Comparison of ENCODE assay signal across 8 cellular contexts in the genomic region with DNA sequence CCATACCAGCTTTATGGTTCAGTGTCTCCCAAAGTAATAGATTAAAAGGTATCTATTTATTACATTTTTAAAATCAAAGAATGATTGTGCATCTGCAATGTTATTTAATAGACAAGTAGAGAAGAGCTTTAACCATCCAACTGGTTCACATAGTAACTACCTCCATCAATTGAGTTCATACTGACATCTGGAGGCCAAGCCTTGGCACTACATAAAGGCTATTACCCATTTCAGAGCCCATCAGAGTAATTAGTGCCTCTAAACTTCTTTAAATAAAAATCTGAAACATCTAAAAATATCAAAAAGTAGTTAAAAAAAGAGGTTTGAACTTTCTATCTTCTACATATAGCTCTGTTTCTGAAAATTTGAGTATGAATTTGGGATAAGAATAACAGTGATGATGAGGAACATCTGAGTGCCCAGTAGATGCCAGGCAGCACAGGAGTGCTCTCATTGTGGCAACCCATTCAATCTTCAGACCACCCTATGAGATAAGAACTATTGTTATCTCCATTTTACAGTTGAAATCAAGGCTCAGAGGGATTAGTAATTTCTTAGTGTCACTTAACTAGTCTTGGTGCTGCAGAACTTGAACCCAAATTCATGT.
DNase-seq lines count a peak whose midpoint lies in the region; ATAC-seq, FAIRE-seq and TF ChIP-seq lines count a peak whose summit lies in the region.

No MANE protein-coding gene starts in this region.

- no peaks in the 10 kb centered on the region for H3K4me1 ChIP-seq in H1 (replicated peaks in 1 of 4; ENCODE audit: control insufficient read depth in 3 of 4, insufficient read depth in 4 of 4, low read length in 3 of 4)

- peak; percentile 63 for ATAC-seq in GM21528 (IDR thresholded peaks at IDR 0.05; ENCODE audit: low FRiP score, unreplicated experiment)
- no peak for ATAC-seq in HG03460 (IDR thresholded peaks at IDR 0.05; ENCODE audit: unreplicated experiment)

- no peak overlapping the region for H2BK120ac ChIP-seq in H1 (replicated peaks; ENCODE audit: low read depth, low read length)

- no peak overlapping the region for H3K23ac ChIP-seq in H1 (ENCODE audit: insufficient read length)

- no peak overlapping the region for H2BK12ac ChIP-seq in H1 (ENCODE audit: low read depth, low read length)

- H4K5ac ChIP-seq in H1 (ENCODE audit: insufficient read length, low read depth, low read length), result no peak overlapping the region

- TF ChIP-seq CTCF in LNCAP (IDR thresholded peaks at IDR 0.05), result peak; percentile 82
- TF ChIP-seq CTCF in H1 (IDR thresholded peaks at IDR 0.05; ENCODE audit: control extremely low read depth in 1 of 3, insufficient read depth in 1 of 3, low read depth in 1 of 3, low read length in 3 of 3), result peak in 2 of 3 experiments; percentile 56 to 63; a peak in 3 of 4 replicates
- peak; percentile 51 for TF ChIP-seq CTCF in mesothelial cell of epicardium (IDR thresholded peaks at IDR 0.05; ENCODE audit: unreplicated experiment)

- H3K4me3 ChIP-seq in H1 (ENCODE audit: extremely low read depth in 1 of 4, insufficient read depth in 2 of 4, low read depth in 3 of 4, low read length in 4 of 4), result no peak overlapping the region

- H3K4me3 Mint-ChIP-seq in mesothelial cell of epicardium, result no peak overlapping the region

- CTCF ChIA-PET in H1 (lab: Charles Lee; ENCODE audit: partially characterized antibody), result interaction anchor here (0.7 to 1.6 kb wide), 25 partner anchors 10 to 655 kb away, joined by 3 to 13 read pairs (median 4); partner anchors contain the start of gene DACT1

- no peak overlapping the region for H3K27ac ChIP-seq in H1 (ENCODE audit: low read depth, low read length)

- no peak overlapping the region for H4K8ac ChIP-seq in H1 (ENCODE audit: extremely low read depth, insufficient read depth, low read length)

- no peak for TF ChIP-seq EP300 in H1 (IDR thresholded peaks at IDR 0.05; ENCODE audit: borderline replicate concordance in 1 of 2, low read depth in 2 of 2, low read length in 2 of 2)

- H2BK5ac ChIP-seq in H1 (ENCODE audit: low read depth, low read length), result no peak overlapping the region

- FAIRE-seq in H1 (lab: Jason Lieb, UNC), result peak; percentile 57

- H3K4ac ChIP-seq in H1 (replicated peaks; ENCODE audit: insufficient read length, low read depth, low read length), result no peak overlapping the region

- peak; percentile 8 for DNase-seq in NCI-H2107 treated with DMSO at 0.1 percent for 48 hours (lab: John Stamatoyannopoulos, UW; ENCODE audit: unreplicated experiment)
- DNase-seq in NCI-H2107 (lab: John Stamatoyannopoulos, UW), result no peak
- DNase-seq in SK-N-DZ (ENCODE audit: low spot score), result peak; percentile 37
- DNase-seq in H1 (ENCODE audit: low read depth in 1 of 2, low spot score in 2 of 2), result no peak
- DNase-seq in mesothelial cell of epicardium (ENCODE audit: low spot score in 2 of 2, unreplicated experiment in 2 of 2), result no peak

- H3K27me3 Mint-ChIP-seq in mesothelial cell of epicardium (ENCODE audit: low read depth), result no peaks in the 10 kb centered on the region

- no peaks in the 10 kb centered on the region for H3K27me3 ChIP-seq in H1 (replicated peaks in 1 of 4; ENCODE audit: control insufficient read depth in 3 of 4, extremely low read depth in 1 of 4, insufficient read depth in 3 of 4, low read length in 3 of 4)

- H3K9me3 Mint-ChIP-seq in mesothelial cell of epicardium, result peaks cover 12% of the 10 kb centered on the region

- H3K36me3 Mint-ChIP-seq in mesothelial cell of epicardium, result no peaks in the 10 kb centered on the region

- no peaks in the 10 kb centered on the region for H3K23me2 ChIP-seq in H1 (ENCODE audit: low read depth, low read length)

- H3K79me1 ChIP-seq in H1 (ENCODE audit: low read depth, low read length), result no peaks in the 10 kb centered on the region

- H2BK15ac ChIP-seq in H1 (ENCODE audit: low read length), result no peak overlapping the region

- H2BK20ac ChIP-seq in H1 (ENCODE audit: low read length), result no peak overlapping the region

- H3K79me2 ChIP-seq in H1 (ENCODE audit: control insufficient read depth in 1 of 2, insufficient read depth in 2 of 2, low read length in 2 of 2), result no peaks in the 10 kb centered on the region

- no peak overlapping the region for H2AFZ ChIP-seq in H1 (ENCODE audit: low read length)

- peaks cover 0 to 8% of the 10 kb centered on the region in 2 experiments; a peak in 1 of 4 replicates for H3K9me3 ChIP-seq in H1 (ENCODE audit: insufficient read depth in 2 of 2, low read depth in 1 of 2, low read length in 1 of 2)

- H3K14ac ChIP-seq in H1 (ENCODE audit: insufficient read length), result no peak overlapping the region

- no peaks in the 10 kb centered on the region for H4K20me1 ChIP-seq in H1 (replicated peaks in 1 of 2; ENCODE audit: control insufficient read depth in 1 of 2, insufficient read depth in 2 of 2, low read length in 2 of 2)

- no peak overlapping the region for H3K4me2 ChIP-seq in H1 (ENCODE audit: insufficient read depth in 1 of 2, low read depth in 2 of 2, low read length in 2 of 2)

- no peak overlapping the region for H3K9ac ChIP-seq in H1 (replicated peaks in 1 of 4; ENCODE audit: extremely low read depth in 1 of 4, low read depth in 3 of 4, low read length in 3 of 4)

- no peak overlapping the region for H2AK5ac ChIP-seq in H1 (ENCODE audit: low read depth, low read length)

- no peak for TF ChIP-seq POLR2A in H1 (IDR thresholded peaks at IDR 0.05; ENCODE audit: control extremely low read depth in 1 of 2, low read depth in 2 of 2, low read length in 2 of 2)

- no peak overlapping the region for H4K91ac ChIP-seq in H1 (replicated peaks; ENCODE audit: insufficient read length, low read length)

- no peak overlapping the region for H3K18ac ChIP-seq in H1 (ENCODE audit: extremely low read depth, low read length)

- POLR2A ChIA-PET in H1 (lab: Charles Lee; ENCODE audit: partially characterized antibody), result no interaction called here

- TF ChIP-seq RAD21 in H1 (IDR thresholded peaks at IDR 0.05 in 1 of 2, conservative IDR thresholded peaks at IDR 0.05 in 1 of 2; ENCODE audit: low read depth in 2 of 2, low read length in 2 of 2), result peak; percentile 87 to 89

- no peaks in the 10 kb centered on the region for H3K36me3 ChIP-seq in H1 (ENCODE audit: control insufficient read depth in 2 of 4, insufficient read depth in 4 of 4, low read length in 3 of 4)

- H3K27ac Mint-ChIP-seq in mesothelial cell of epicardium, result no peak overlapping the region

- no peak overlapping the region for H3K56ac ChIP-seq in H1 (replicated peaks; ENCODE audit: insufficient read length, low read depth, low read length)

- no peaks in the 10 kb centered on the region for H3K4me1 Mint-ChIP-seq in mesothelial cell of epicardium

TF ChIP-seq in H1, 55 proteins besides CTCF, POLR2A, EP300 and RAD21 (continues in another document):
- TF ChIP-seq CEBPB (IDR thresholded peaks at IDR 0.05; ENCODE audit: low read depth, low read length), result no peak
- no peak for TF ChIP-seq HDAC6 (IDR thresholded peaks at IDR 0.05; ENCODE audit: low read depth, low read length)
- no peak for TF ChIP-seq KDM5A (IDR thresholded peaks at IDR 0.05; ENCODE audit: low read length)
- TF ChIP-seq TEAD4 (IDR thresholded peaks at IDR 0.05; ENCODE audit: low read depth, low read length), result no peak

Comparison
In these comparisons a context has a peak if more than half of its experiments do, and no peak if none do; other contexts are left out.
1. DNase-seq: peak in NCI-H2107 treated with DMSO at 0.1 percent for 48 hours (single experiment) and SK-N-DZ (single experiment); none in NCI-H2107 (single experiment), H1 (0 of 2) and mesothelial cell of epicardium (0 of 2).
2. Peak in every context shown above with its lines, with median percentiles within 50 percentile points of each other: CTCF ChIP-seq.